ENCODE assay signal across 1 cellular context in the genomic region with DNA sequence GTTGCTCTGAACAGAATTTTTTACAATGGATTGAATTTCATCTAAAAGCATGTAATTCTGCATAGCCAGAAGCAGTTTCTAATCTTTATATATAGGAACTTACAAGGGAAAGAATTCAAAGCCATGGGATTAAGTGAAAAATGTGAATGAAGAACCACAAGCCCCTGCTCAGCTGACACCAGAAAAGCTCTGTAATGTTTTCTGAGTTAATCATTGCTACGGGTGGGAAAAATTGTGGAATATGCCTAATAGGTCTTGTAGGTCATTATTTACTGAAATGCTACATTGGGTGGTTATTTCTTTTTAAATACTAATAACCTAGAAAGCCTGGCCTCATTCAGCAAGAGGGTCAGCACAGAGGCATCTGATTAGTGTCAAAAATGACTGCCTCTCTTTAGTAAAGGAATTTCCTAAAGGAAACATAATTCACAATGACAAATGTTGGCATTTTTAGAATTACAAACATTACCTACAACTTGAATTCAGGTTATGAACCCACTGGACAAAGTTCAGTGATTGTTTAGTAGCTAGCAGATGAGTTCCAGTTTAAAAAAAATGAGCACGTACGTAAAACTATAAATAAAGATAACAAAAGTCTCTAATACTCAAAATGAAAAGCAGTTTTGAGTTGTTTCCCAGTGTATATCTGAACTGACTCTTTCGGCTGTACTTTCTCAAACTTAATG.
TF ChIP-seq lines count a peak whose summit lies in the region.

No MANE protein-coding gene starts in this region.

TF ChIP-seq in liver, 16 proteins besides CTCF, POLR2A, EP300 and RAD21 (continued from another document):
- TF ChIP-seq, protein P1, sequence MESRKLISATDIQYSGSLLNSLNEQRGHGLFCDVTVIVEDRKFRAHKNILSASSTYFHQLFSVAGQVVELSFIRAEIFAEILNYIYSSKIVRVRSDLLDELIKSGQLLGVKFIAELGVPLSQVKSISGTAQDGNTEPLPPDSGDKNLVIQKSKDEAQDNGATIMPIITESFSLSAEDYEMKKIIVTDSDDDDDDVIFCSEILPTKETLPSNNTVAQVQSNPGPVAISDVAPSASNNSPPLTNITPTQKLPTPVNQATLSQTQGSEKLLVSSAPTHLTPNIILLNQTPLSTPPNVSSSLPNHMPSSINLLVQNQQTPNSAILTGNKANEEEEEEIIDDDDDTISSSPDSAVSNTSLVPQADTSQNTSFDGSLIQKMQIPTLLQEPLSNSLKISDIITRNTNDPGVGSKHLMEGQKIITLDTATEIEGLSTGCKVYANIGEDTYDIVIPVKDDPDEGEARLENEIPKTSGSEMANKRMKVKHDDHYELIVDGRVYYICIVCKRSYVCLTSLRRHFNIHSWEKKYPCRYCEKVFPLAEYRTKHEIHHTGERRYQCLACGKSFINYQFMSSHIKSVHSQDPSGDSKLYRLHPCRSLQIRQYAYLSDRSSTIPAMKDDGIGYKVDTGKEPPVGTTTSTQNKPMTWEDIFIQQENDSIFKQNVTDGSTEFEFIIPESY (IDR thresholded peaks at IDR 0.05) = no peak
- TF ChIP-seq RXRA (IDR thresholded peaks at IDR 0.05) (peak; percentile 9 to 52), SP1 (IDR thresholded peaks at IDR 0.05) (peak; percentile 58)
